1 cellular context compared by ENCODE assay signal in the genomic region with DNA sequence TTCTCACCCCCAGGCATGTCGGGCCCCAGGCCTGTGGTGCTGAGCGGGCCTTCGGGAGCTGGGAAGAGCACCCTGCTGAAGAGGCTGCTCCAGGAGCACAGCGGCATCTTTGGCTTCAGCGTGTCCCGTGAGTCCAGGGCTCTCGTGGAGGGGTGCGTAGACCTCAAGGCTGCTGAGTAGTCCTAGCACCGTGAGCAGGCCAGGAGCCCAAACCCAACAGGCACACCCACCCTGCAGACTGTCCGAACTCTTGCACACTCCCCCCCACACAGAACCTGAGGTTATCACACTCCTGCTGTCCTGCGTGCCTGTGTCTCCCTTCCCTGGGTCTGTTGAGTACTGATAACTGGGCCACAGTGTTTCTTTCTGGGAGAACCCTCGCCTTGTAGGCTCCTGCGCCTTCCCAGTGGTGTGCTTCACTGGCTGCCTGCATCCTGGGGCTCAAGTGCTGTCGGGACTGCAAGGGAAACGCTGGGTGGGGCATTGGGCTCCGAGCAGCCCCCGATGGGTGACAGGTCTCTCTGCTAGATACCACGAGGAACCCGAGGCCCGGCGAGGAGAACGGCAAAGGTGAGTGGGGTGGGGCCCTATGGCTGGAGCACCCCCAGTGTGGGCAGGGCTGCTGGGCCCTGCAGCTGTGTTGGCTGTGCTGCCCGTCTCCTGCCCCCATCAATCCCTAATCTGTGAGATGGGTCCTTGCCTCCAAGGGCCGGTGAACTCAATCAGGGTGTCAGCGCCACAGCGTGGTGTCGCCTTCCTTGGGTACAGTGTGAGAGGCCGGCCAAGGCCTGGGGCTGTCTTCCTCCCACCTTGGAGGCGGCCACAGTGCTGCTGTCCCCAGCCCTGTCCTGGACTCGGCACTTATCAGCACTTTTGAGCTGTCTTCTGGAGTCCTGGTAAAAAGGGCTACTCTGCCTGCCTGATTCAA.
TF ChIP-seq lines count a peak whose summit lies in the region.

No MANE protein-coding gene starts in this region.

TF ChIP-seq in K562, 482 proteins besides CTCF, POLR2A, EP300 and RAD21 (continued from another document and continues in another):
- TF ChIP-seq PHB (CRISPR knock-in tag; IDR thresholded peaks at IDR 0.05) (no peak), ZFPM2 (CRISPR knock-in tag; IDR thresholded peaks at IDR 0.05) (no peak), KAT2B (IDR thresholded peaks at IDR 0.05; ENCODE audit: low read depth, low read length) (no peak), MCM3 (IDR thresholded peaks at IDR 0.05) (no peak), NONO (IDR thresholded peaks at IDR 0.05; ENCODE audit: low read depth in 2 of 2, low read length in 1 of 2) (no peak), ZKSCAN1 (IDR thresholded peaks at IDR 0.05; ENCODE audit: low read depth, low read length) (peak; percentile 71; the same call in 1 of the 2 replicates), TAF9B (IDR thresholded peaks at IDR 0.05; ENCODE audit: partially characterized antibody) (no peak), SAFB2 (IDR thresholded peaks at IDR 0.05; ENCODE audit: borderline replicate concordance, low read depth, low read length, severe bottlenecking) (no peak), MCM7 (IDR thresholded peaks at IDR 0.05) (no peak), MYNN (IDR thresholded peaks at IDR 0.05) (peak; percentile 91), MYNN (CRISPR knock-in tag; IDR thresholded peaks at IDR 0.05) (no peak), SMARCC2 (IDR thresholded peaks at IDR 0.05; ENCODE audit: low read depth) (peak; percentile 76), ZNF23 (CRISPR knock-in tag; IDR thresholded peaks at IDR 0.05) (no peak), ZKSCAN8 (CRISPR knock-in tag; IDR thresholded peaks at IDR 0.05) (no peak), ZNF584 (CRISPR knock-in tag; IDR thresholded peaks at IDR 0.05; ENCODE audit: low read depth) (no peak), TAL1 (IDR thresholded peaks at IDR 0.05) (peak; percentile 96), ZNF436 (CRISPR knock-in tag; IDR thresholded peaks at IDR 0.05) (no peak), RHOXF2B (CRISPR knock-in tag; conservative IDR thresholded peaks at IDR 0.05) (no peak), CBFB (CRISPR knock-in tag; IDR thresholded peaks at IDR 0.05) (peak; percentile 52; the same call in 1 of the 2 replicates), CC2D1A (IDR thresholded peaks at IDR 0.05) (peak; percentile 80; the same call in 1 of the 2 replicates), HDAC2 (IDR thresholded peaks at IDR 0.05) (peak; percentile 91), KAT8 (IDR thresholded peaks at IDR 0.05; ENCODE audit: low read depth) (no peak), KDM4B (IDR thresholded peaks at IDR 0.05; ENCODE audit: borderline replicate concordance in 2 of 2, low read depth in 1 of 2) (no peak), PURB (CRISPR knock-in tag; IDR thresholded peaks at IDR 0.05; ENCODE audit: low read depth) (no peak), RBM14 (IDR thresholded peaks at IDR 0.05; ENCODE audit: borderline replicate concordance, insufficient read depth, low read depth, low read length) (0 out of 2 replicates have a peak, but pooled peaks have one; percentile 18), ZNF311 (CRISPR knock-in tag; IDR thresholded peaks at IDR 0.05) (no peak), L3MBTL2 (IDR thresholded peaks at IDR 0.05) (peak; percentile 56; the same call in 1 of the 2 replicates), GATA2 (CRISPR knock-in tag; IDR thresholded peaks at IDR 0.05) (peak; percentile 93), HLTF (IDR thresholded peaks at IDR 0.05) (peak; percentile 84), TBP (optimal IDR thresholded peaks at IDR 0.05; ENCODE audit: low read depth, low read length) (peak; percentile 32), ZC3H4 (CRISPR knock-in tag; IDR thresholded peaks at IDR 0.05; ENCODE audit: borderline replicate concordance) (no peak), ZNF232 (CRISPR knock-in tag; IDR thresholded peaks at IDR 0.05) (no peak), SIN3A (IDR thresholded peaks at IDR 0.05; ENCODE audit: borderline replicate concordance in 2 of 2, control insufficient read depth in 1 of 2, low read depth in 2 of 2, low read length in 2 of 2) (peak in 1 of 2 experiments; percentile 68; a peak in 1 of 4 replicates), FOXK2 (conservative IDR thresholded peaks at IDR 0.05 in 1 of 2, IDR thresholded peaks at IDR 0.05 in 1 of 2; ENCODE audit: low read depth in 2 of 2) (peak; percentile 75 to 81), JUNB (CRISPR knock-in tag; conservative IDR thresholded peaks at IDR 0.05) (no peak; the same call in 1 of the 2 replicates), ZNF583 (CRISPR knock-in tag; IDR thresholded peaks at IDR 0.05) (no peak)
- TF ChIP-seq, protein P1, sequence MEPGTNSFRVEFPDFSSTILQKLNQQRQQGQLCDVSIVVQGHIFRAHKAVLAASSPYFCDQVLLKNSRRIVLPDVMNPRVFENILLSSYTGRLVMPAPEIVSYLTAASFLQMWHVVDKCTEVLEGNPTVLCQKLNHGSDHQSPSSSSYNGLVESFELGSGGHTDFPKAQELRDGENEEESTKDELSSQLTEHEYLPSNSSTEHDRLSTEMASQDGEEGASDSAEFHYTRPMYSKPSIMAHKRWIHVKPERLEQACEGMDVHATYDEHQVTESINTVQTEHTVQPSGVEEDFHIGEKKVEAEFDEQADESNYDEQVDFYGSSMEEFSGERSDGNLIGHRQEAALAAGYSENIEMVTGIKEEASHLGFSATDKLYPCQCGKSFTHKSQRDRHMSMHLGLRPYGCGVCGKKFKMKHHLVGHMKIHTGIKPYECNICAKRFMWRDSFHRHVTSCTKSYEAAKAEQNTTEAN (CRISPR knock-in tag; IDR thresholded peaks at IDR 0.05) = no peak
- TF ChIP-seq, protein P2, sequence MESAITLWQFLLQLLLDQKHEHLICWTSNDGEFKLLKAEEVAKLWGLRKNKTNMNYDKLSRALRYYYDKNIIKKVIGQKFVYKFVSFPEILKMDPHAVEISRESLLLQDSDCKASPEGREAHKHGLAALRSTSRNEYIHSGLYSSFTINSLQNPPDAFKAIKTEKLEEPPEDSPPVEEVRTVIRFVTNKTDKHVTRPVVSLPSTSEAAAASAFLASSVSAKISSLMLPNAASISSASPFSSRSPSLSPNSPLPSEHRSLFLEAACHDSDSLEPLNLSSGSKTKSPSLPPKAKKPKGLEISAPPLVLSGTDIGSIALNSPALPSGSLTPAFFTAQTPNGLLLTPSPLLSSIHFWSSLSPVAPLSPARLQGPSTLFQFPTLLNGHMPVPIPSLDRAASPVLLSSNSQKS (CRISPR knock-in tag; IDR thresholded peaks at IDR 0.05) = no peak
- TF ChIP-seq, protein P3, sequence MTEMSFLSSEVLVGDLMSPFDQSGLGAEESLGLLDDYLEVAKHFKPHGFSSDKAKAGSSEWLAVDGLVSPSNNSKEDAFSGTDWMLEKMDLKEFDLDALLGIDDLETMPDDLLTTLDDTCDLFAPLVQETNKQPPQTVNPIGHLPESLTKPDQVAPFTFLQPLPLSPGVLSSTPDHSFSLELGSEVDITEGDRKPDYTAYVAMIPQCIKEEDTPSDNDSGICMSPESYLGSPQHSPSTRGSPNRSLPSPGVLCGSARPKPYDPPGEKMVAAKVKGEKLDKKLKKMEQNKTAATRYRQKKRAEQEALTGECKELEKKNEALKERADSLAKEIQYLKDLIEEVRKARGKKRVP (CRISPR knock-in tag; IDR thresholded peaks at IDR 0.05) = no peak
- TF ChIP-seq, protein P4, sequence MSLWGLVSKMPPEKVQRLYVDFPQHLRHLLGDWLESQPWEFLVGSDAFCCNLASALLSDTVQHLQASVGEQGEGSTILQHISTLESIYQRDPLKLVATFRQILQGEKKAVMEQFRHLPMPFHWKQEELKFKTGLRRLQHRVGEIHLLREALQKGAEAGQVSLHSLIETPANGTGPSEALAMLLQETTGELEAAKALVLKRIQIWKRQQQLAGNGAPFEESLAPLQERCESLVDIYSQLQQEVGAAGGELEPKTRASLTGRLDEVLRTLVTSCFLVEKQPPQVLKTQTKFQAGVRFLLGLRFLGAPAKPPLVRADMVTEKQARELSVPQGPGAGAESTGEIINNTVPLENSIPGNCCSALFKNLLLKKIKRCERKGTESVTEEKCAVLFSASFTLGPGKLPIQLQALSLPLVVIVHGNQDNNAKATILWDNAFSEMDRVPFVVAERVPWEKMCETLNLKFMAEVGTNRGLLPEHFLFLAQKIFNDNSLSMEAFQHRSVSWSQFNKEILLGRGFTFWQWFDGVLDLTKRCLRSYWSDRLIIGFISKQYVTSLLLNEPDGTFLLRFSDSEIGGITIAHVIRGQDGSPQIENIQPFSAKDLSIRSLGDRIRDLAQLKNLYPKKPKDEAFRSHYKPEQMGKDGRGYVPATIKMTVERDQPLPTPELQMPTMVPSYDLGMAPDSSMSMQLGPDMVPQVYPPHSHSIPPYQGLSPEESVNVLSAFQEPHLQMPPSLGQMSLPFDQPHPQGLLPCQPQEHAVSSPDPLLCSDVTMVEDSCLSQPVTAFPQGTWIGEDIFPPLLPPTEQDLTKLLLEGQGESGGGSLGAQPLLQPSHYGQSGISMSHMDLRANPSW (CRISPR knock-in tag; IDR thresholded peaks at IDR 0.05) = no peak
- TF ChIP-seq, protein P5, sequence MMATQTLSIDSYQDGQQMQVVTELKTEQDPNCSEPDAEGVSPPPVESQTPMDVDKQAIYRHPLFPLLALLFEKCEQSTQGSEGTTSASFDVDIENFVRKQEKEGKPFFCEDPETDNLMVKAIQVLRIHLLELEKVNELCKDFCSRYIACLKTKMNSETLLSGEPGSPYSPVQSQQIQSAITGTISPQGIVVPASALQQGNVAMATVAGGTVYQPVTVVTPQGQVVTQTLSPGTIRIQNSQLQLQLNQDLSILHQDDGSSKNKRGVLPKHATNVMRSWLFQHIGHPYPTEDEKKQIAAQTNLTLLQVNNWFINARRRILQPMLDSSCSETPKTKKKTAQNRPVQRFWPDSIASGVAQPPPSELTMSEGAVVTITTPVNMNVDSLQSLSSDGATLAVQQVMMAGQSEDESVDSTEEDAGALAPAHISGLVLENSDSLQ (IDR thresholded peaks at IDR 0.05) = peak; percentile 7; the same call in 1 of the 2 replicates
- TF ChIP-seq, protein P6, sequence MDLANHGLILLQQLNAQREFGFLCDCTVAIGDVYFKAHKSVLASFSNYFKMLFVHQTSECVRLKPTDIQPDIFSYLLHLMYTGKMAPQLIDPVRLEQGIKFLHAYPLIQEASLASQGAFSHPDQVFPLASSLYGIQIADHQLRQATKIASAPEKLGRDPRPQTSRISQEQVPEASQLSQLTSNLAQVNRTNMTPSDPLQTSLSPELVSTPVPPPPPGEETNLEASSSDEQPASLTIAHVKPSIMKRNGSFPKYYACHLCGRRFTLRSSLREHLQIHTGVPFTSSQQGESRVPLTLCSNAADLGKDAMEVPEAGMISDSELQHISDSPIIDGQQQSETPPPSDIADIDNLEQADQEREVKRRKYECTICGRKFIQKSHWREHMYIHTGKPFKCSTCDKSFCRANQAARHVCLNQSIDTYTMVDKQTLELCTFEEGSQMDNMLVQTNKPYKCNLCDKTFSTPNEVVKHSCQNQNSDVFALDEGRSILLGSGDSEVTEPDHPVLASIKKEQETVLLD (IDR thresholded peaks at IDR 0.05) = peak; percentile 90
- TF ChIP-seq, protein P7, sequence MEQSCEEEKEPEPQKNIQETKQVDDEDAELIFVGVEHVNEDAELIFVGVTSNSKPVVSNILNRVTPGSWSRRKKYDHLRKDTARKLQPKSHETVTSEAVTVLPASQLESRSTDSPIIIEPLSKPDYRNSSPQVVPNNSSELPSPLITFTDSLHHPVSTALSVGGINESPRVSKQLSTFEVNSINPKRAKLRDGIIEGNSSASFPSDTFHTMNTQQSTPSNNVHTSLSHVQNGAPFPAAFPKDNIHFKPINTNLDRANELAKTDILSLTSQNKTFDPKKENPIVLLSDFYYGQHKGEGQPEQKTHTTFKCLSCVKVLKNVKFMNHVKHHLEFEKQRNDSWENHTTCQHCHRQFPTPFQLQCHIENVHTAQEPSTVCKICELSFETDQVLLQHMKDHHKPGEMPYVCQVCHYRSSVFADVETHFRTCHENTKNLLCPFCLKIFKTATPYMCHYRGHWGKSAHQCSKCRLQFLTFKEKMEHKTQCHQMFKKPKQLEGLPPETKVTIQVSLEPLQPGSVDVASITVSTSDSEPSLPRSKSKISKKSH (CRISPR knock-in tag; IDR thresholded peaks at IDR 0.05) = no peak
- TF ChIP-seq, protein P8, sequence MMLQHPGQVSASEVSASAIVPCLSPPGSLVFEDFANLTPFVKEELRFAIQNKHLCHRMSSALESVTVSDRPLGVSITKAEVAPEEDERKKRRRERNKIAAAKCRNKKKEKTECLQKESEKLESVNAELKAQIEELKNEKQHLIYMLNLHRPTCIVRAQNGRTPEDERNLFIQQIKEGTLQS (IDR thresholded peaks at IDR 0.05) = no peak
- TF ChIP-seq, protein P8 (CRISPR knock-in tag; conservative IDR thresholded peaks at IDR 0.05) = no peak
- TF ChIP-seq, protein P9, sequence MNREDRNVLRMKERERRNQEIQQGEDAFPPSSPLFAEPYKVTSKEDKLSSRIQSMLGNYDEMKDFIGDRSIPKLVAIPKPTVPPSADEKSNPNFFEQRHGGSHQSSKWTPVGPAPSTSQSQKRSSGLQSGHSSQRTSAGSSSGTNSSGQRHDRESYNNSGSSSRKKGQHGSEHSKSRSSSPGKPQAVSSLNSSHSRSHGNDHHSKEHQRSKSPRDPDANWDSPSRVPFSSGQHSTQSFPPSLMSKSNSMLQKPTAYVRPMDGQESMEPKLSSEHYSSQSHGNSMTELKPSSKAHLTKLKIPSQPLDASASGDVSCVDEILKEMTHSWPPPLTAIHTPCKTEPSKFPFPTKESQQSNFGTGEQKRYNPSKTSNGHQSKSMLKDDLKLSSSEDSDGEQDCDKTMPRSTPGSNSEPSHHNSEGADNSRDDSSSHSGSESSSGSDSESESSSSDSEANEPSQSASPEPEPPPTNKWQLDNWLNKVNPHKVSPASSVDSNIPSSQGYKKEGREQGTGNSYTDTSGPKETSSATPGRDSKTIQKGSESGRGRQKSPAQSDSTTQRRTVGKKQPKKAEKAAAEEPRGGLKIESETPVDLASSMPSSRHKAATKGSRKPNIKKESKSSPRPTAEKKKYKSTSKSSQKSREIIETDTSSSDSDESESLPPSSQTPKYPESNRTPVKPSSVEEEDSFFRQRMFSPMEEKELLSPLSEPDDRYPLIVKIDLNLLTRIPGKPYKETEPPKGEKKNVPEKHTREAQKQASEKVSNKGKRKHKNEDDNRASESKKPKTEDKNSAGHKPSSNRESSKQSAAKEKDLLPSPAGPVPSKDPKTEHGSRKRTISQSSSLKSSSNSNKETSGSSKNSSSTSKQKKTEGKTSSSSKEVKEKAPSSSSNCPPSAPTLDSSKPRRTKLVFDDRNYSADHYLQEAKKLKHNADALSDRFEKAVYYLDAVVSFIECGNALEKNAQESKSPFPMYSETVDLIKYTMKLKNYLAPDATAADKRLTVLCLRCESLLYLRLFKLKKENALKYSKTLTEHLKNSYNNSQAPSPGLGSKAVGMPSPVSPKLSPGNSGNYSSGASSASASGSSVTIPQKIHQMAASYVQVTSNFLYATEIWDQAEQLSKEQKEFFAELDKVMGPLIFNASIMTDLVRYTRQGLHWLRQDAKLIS (CRISPR knock-in tag; IDR thresholded peaks at IDR 0.05) = no peak
- TF ChIP-seq, protein P10, sequence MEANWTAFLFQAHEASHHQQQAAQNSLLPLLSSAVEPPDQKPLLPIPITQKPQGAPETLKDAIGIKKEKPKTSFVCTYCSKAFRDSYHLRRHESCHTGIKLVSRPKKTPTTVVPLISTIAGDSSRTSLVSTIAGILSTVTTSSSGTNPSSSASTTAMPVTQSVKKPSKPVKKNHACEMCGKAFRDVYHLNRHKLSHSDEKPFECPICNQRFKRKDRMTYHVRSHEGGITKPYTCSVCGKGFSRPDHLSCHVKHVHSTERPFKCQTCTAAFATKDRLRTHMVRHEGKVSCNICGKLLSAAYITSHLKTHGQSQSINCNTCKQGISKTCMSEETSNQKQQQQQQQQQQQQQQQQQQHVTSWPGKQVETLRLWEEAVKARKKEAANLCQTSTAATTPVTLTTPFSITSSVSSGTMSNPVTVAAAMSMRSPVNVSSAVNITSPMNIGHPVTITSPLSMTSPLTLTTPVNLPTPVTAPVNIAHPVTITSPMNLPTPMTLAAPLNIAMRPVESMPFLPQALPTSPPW (CRISPR knock-in tag; IDR thresholded peaks at IDR 0.05) = peak; percentile 77
